ENCODE assay signal across 8 cellular contexts in genomic region chr9:128323192-128323730, GRCh38. TPM values are rescaled to one million over a fixed set of nuclear protein-coding genes. Genes with fewer than 3 reads are reported as not detected.
A peak's percentile ranks its signal among the peaks of the same experiment; 100 is the strongest.
DNase-seq lines count a peak whose midpoint lies in the region; ATAC-seq and TF ChIP-seq lines count a peak whose summit lies in the region.

No MANE protein-coding gene starts in this region.

- in situ Hi-C loops in gastrocnemius medialis (cut with MboI; ENCODE audit: low sequenced_read_pairs in 4 of 4): no loop called here

- H3K9me3 ChIP-seq in gastrocnemius medialis: no peaks in the 10 kb centered on the region

- H3K4me3 ChIP-seq in fibroblast of mammary gland (ENCODE audit: control insufficient read depth, low read depth, low read length): peak overlapping the region; percentile 93
- H3K4me3 ChIP-seq in gastrocnemius medialis: peak overlapping the region; percentile 75 to 97 (median 94)

- no peaks in the 10 kb centered on the region for H3K27me3 ChIP-seq in gastrocnemius medialis

- TF ChIP-seq POLR2A in gastrocnemius medialis (IDR thresholded peaks at IDR 0.05): no peak

- peaks cover 16 to 35% of the 10 kb centered on the region in 2 donors for H3K4me1 ChIP-seq in gastrocnemius medialis

- ATAC-seq in SK-N-SH treated with all-trans-retinoic acid at 6 μM for 48 hours (peak; percentile 14), gastrocnemius medialis (no peak)

- TF ChIP-seq CTCF in fibroblast of mammary gland (conservative IDR thresholded peaks at IDR 0.05; ENCODE audit: control insufficient read depth, insufficient read depth, low read depth, low read length) (no peak), gastrocnemius medialis (IDR thresholded peaks at IDR 0.05 in 4 of 5, conservative IDR thresholded peaks at IDR 0.05 in 1 of 5) (no peak)

- intact Hi-C loops in gastrocnemius medialis (cut with DNase I; ENCODE audit: low total_unique reads): loop anchor here (2.0 kb wide), 3 partner anchors 46 to 134 kb away; partner anchors contain the start of genes GOLGA2, ODF2, SWI5 and URM1

- peaks cover 0 to 52% of the 10 kb centered on the region in 2 donors for H3K36me3 ChIP-seq in gastrocnemius medialis

- DNase-seq in NCI-H748 treated with DMSO at 0.1 percent for 48 hours (lab: John Stamatoyannopoulos, UW): peak; percentile 41
- DNase-seq in NCI-H748 (lab: John Stamatoyannopoulos, UW; ENCODE audit: unreplicated experiment): no peak
- DNase-seq in fibroblast of mammary gland (ENCODE audit: low read depth): peak; percentile 47
- DNase-seq in gastrocnemius medialis: no peak
- no peak for DNase-seq in stimulated activated CD8-positive, alpha-beta memory T cell treated with anti-CD3 and anti-CD28 coated beads, Interleukin-4, amount 100 ng/mL, for 48 hours
- DNase-seq in activated effector memory CD4-positive, alpha-beta T cell treated with anti-CD3 and anti-CD28 coated beads, Interleukin-2, amount 50 U/mL, for 16 hours: no peak
- no peak for DNase-seq in NCI-H2196 (lab: John Stamatoyannopoulos, UW; ENCODE audit: unreplicated experiment)

- peak overlapping the region; percentile 83 to 95 (median 92) for H3K27ac ChIP-seq in gastrocnemius medialis

TF ChIP-seq in SK-N-SH treated with all-trans-retinoic acid at 6 μM for 48 hours, 23 proteins besides CTCF, POLR2A, EP300 and RAD21:
- TF ChIP-seq ZC3H10 (CRISPR knock-in tag; IDR thresholded peaks at IDR 0.05) (no peak), PPARA (CRISPR knock-in tag; IDR thresholded peaks at IDR 0.05; ENCODE audit: borderline replicate concordance) (no peak), ZNF70 (CRISPR knock-in tag; IDR thresholded peaks at IDR 0.05) (no peak), ZFP30 (CRISPR knock-in tag; IDR thresholded peaks at IDR 0.05) (no peak), TCF4 (CRISPR knock-in tag; IDR thresholded peaks at IDR 0.05; ENCODE audit: borderline replicate concordance) (no peak), SNAI2 (CRISPR knock-in tag; IDR thresholded peaks at IDR 0.05) (no peak), ISL1 (CRISPR knock-in tag; IDR thresholded peaks at IDR 0.05) (no peak), CSRNP3 (CRISPR knock-in tag; IDR thresholded peaks at IDR 0.05) (no peak)

RNA-seq across cellular contexts. Expression of gene COQ4, which starts 0.6 kb away (rescaled TPM):
- total RNA-seq in gastrocnemius medialis: 10 to 100 TPM; 25.1 to 42.4 (median 34.3) TPM

RNA-seq across cellular contexts. Expression of gene TRUB2, which starts 1.0 kb away (rescaled TPM):
- total RNA-seq in gastrocnemius medialis: 10 to 100 TPM in 3 of 4 donors, 1 to 10 TPM in 1; 7.1 to 18.1 (median 14.3) TPM

RNA-seq across cellular contexts. Expression of gene SLC27A4, which starts 17.1 kb away (rescaled TPM):
- total RNA-seq in gastrocnemius medialis: 10 to 100 TPM; 10.9 to 30.4 (median 26.1) TPM

RNA-seq across cellular contexts. Expression of gene SWI5, which starts 47.2 kb away (rescaled TPM):
- 10 to 100 TPM; 12.7 to 23.8 (median 13.5) TPM for total RNA-seq in gastrocnemius medialis

RNA-seq across cellular contexts. Expression of gene GOLGA2, which starts 47.5 kb away (rescaled TPM):
- total RNA-seq in gastrocnemius medialis: 10 to 100 TPM; 68.9 to 84.6 (median 78.5) TPM

Comparison
In these comparisons a context has a peak if more than half of its experiments do, and no peak if none do; other contexts are left out.
1. DNase-seq: peak in NCI-H748 treated with DMSO at 0.1 percent for 48 hours (single experiment) and fibroblast of mammary gland (single experiment); none in NCI-H748 (single experiment), gastrocnemius medialis (0 of 2), stimulated activated CD8-positive, alpha-beta memory T cell treated with anti-CD3 and anti-CD28 coated beads, Interleukin-4, amount 100 ng/mL, for 48 hours (single experiment), activated effector memory CD4-positive, alpha-beta T cell treated with anti-CD3 and anti-CD28 coated beads, Interleukin-2, amount 50 U/mL, for 16 hours (single experiment) and NCI-H2196 (single experiment).